36 cellular contexts compared by ENCODE assay signal in the genomic region with DNA sequence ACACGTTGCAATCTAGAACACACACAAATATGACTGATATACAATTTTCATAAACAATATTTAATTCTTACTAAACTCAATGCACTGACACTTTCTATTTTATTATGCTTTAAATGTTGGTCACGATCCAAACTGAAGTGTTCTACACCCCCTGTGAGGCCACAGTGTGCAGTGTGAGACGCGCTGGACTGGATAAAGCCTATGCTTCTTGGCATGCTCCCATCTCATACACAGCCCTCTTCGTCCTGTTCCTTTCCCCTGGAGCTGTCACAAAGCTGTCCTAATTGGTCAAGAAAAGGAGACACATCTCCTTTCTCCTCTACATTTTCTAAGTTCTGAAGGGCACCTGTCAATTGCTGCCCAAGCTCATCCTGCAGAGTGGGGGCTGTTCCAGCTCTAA.
"Had no signal": no experiment of that assay in that cellular context is flagged by ENCODE, and none has a peak within 500 bp of the region (broad histone marks: within the 10 kb centered on the region; RNA-seq: fewer than 3 reads in every experiment).

No MANE protein-coding gene starts in this region.

- ATAC-seq: activated CD4-positive, alpha-beta T cell treated with anti-CD3 and anti-CD28 coated beads for 36 hours; activated CD8-positive, alpha-beta memory T cell treated with anti-CD3 and anti-CD28 coated beads, Interleukin-2, amount 10 ng/mL, durations not matched to agents 7 days and 5 days; activated CD8-positive, alpha-beta T cell treated with anti-CD3 and anti-CD28 coated beads, Interleukin-2, amount 10 ng/mL, durations not matched to agents 7 days and 5 days; activated naive CD8-positive, alpha-beta T cell treated with anti-CD3 and anti-CD28 coated beads, Interleukin-2, amount 50 U/mL, for 24 hours; body of pancreas; esophagus mucosa; foreskin keratinocyte; gastrocnemius medialis; heart left ventricle; T-helper 17 cell had no signal

- H3K27me3 Mint-ChIP-seq: activated CD4-positive, alpha-beta memory T cell treated with anti-CD3 and anti-CD28 coated beads for 36 hours; activated CD4-positive, alpha-beta T cell treated with anti-CD3 and anti-CD28 coated beads for 36 hours; activated CD8-positive, alpha-beta memory T cell treated with anti-CD3 and anti-CD28 coated beads, Interleukin-2, amount 10 ng/mL, durations not matched to agents 7 days and 5 days; activated naive CD4-positive, alpha-beta T cell treated with anti-CD3 and anti-CD28 coated beads, Interleukin-2, amount 50 U/mL, for 24 hours; activated naive CD8-positive, alpha-beta T cell treated with anti-CD3 and anti-CD28 coated beads for 36 hours; activated naive CD8-positive, alpha-beta T cell treated with anti-CD3 and anti-CD28 coated beads, Interleukin-2, amount 50 U/mL, for 24 hours had no signal

- H3K4me3 Mint-ChIP-seq: activated CD4-positive, alpha-beta memory T cell treated with anti-CD3 and anti-CD28 coated beads for 36 hours; activated CD4-positive, alpha-beta T cell treated with anti-CD3 and anti-CD28 coated beads for 36 hours; activated CD4-positive, alpha-beta T cell treated with anti-CD3 and anti-CD28 coated beads, Interleukin-2, amount 10 ng/mL, durations not matched to agents 24 days and 14 days; activated CD8-positive, alpha-beta memory T cell treated with anti-CD3 and anti-CD28 coated beads, Interleukin-2, amount 10 ng/mL, durations not matched to agents 7 days and 5 days; activated CD8-positive, alpha-beta T cell treated with anti-CD3 and anti-CD28 coated beads, Interleukin-2, amount 10 ng/mL, durations not matched to agents 7 days and 5 days; activated naive CD4-positive, alpha-beta T cell treated with anti-CD3 and anti-CD28 coated beads for 36 hours; activated naive CD4-positive, alpha-beta T cell treated with anti-CD3 and anti-CD28 coated beads, Interleukin-2, amount 50 U/mL, for 24 hours; activated naive CD8-positive, alpha-beta T cell treated with anti-CD3 and anti-CD28 coated beads for 36 hours; activated naive CD8-positive, alpha-beta T cell treated with anti-CD3 and anti-CD28 coated beads, Interleukin-2, amount 50 U/mL, for 24 hours; activated T-helper 1 cell treated with anti-CD3 and anti-CD28 coated beads, Interleukin-12 subunit alpha, Interleukin-12 subunit beta, Interleukin-2, Interleukin-4 antibody, amounts not matched to agents 30 ng/mL and 10 ng/mL and 1 ng/mL, durations not matched to agents 14 hours and 24 hours and 36 hours; endodermal cell; T-helper 17 cell; T-helper 2 cell treated with Interferon-gamma antibody and Interleukin-4, amounts not matched to agents 5 μg/mL and 100 μg/mL, for 36 hours had no signal

- H3K27ac Mint-ChIP-seq: activated CD4-positive, alpha-beta memory T cell treated with anti-CD3 and anti-CD28 coated beads for 36 hours; activated CD4-positive, alpha-beta T cell treated with anti-CD3 and anti-CD28 coated beads for 36 hours; activated CD4-positive, alpha-beta T cell treated with anti-CD3 and anti-CD28 coated beads, Interleukin-2, amount 10 ng/mL, durations not matched to agents 24 days and 14 days; activated CD8-positive, alpha-beta memory T cell treated with anti-CD3 and anti-CD28 coated beads, Interleukin-2, amount 10 ng/mL, durations not matched to agents 7 days and 5 days; activated CD8-positive, alpha-beta T cell treated with anti-CD3 and anti-CD28 coated beads, Interleukin-2, amount 10 ng/mL, durations not matched to agents 7 days and 5 days; activated naive CD4-positive, alpha-beta T cell treated with anti-CD3 and anti-CD28 coated beads for 36 hours; activated naive CD4-positive, alpha-beta T cell treated with anti-CD3 and anti-CD28 coated beads, Interleukin-2, amount 50 U/mL, for 24 hours; activated naive CD8-positive, alpha-beta T cell treated with anti-CD3 and anti-CD28 coated beads for 36 hours; activated naive CD8-positive, alpha-beta T cell treated with anti-CD3 and anti-CD28 coated beads, Interleukin-2, amount 50 U/mL, for 24 hours; activated T-helper 1 cell treated with anti-CD3 and anti-CD28 coated beads, Interleukin-12 subunit alpha, Interleukin-12 subunit beta, Interleukin-2, Interleukin-4 antibody, amounts not matched to agents 30 ng/mL and 10 ng/mL and 1 ng/mL, durations not matched to agents 14 hours and 24 hours and 36 hours; activated T-helper 2 cell treated with anti-CD3 and anti-CD28 coated beads, Interferon-gamma antibody, Interleukin-2, Interleukin-4, amounts not matched to agents 10 μg/mL and 5 μg/mL and 100 μg/mL, durations not matched to agents 14 hours and 24 hours and 36 hours; endodermal cell; T-helper 17 cell; T-helper 2 cell treated with Interferon-gamma antibody and Interleukin-4, amounts not matched to agents 5 μg/mL and 100 μg/mL, for 36 hours had no signal

- H3K9me3 Mint-ChIP-seq: activated CD4-positive, alpha-beta memory T cell treated with anti-CD3 and anti-CD28 coated beads for 36 hours; activated CD4-positive, alpha-beta T cell treated with anti-CD3 and anti-CD28 coated beads, Interleukin-2, amount 10 ng/mL, durations not matched to agents 24 days and 14 days; activated naive CD4-positive, alpha-beta T cell treated with anti-CD3 and anti-CD28 coated beads for 36 hours; activated naive CD4-positive, alpha-beta T cell treated with anti-CD3 and anti-CD28 coated beads, Interleukin-2, amount 50 U/mL, for 24 hours; activated naive CD8-positive, alpha-beta T cell treated with anti-CD3 and anti-CD28 coated beads for 36 hours; activated naive CD8-positive, alpha-beta T cell treated with anti-CD3 and anti-CD28 coated beads, Interleukin-2, amount 50 U/mL, for 24 hours; activated T-helper 1 cell treated with anti-CD3 and anti-CD28 coated beads, Interleukin-12 subunit alpha, Interleukin-12 subunit beta, Interleukin-2, Interleukin-4 antibody, amounts not matched to agents 30 ng/mL and 10 ng/mL and 1 ng/mL, durations not matched to agents 14 hours and 24 hours and 36 hours; activated T-helper 2 cell treated with anti-CD3 and anti-CD28 coated beads, Interferon-gamma antibody, Interleukin-2, Interleukin-4, amounts not matched to agents 10 μg/mL and 5 μg/mL and 100 μg/mL, durations not matched to agents 14 hours and 24 hours and 36 hours; T-helper 2 cell treated with Interferon-gamma antibody and Interleukin-4, amounts not matched to agents 5 μg/mL and 100 μg/mL, for 36 hours had no signal

- H3K36me3 Mint-ChIP-seq: activated CD4-positive, alpha-beta memory T cell treated with anti-CD3 and anti-CD28 coated beads for 36 hours; activated CD8-positive, alpha-beta memory T cell treated with anti-CD3 and anti-CD28 coated beads, Interleukin-2, amount 10 ng/mL, durations not matched to agents 7 days and 5 days; activated naive CD4-positive, alpha-beta T cell treated with anti-CD3 and anti-CD28 coated beads, Interleukin-2, amount 50 U/mL, for 24 hours; activated naive CD8-positive, alpha-beta T cell treated with anti-CD3 and anti-CD28 coated beads for 36 hours had no signal

- H3K4me1 Mint-ChIP-seq: activated CD4-positive, alpha-beta T cell treated with anti-CD3 and anti-CD28 coated beads for 36 hours; activated CD4-positive, alpha-beta T cell treated with anti-CD3 and anti-CD28 coated beads, Interleukin-2, amount 10 ng/mL, durations not matched to agents 24 days and 14 days; activated naive CD4-positive, alpha-beta T cell treated with anti-CD3 and anti-CD28 coated beads, Interleukin-2, amount 50 U/mL, for 24 hours; activated naive CD8-positive, alpha-beta T cell treated with anti-CD3 and anti-CD28 coated beads for 36 hours; activated naive CD8-positive, alpha-beta T cell treated with anti-CD3 and anti-CD28 coated beads, Interleukin-2, amount 50 U/mL, for 24 hours had no signal

- H3K27ac ChIP-seq: body of pancreas, breast epithelium, cardiac muscle cell, colonic mucosa, foreskin keratinocyte, gastrocnemius medialis, heart left ventricle had no signal

- DNase-seq: activated CD4-positive, alpha-beta memory T cell treated with anti-CD3 and anti-CD28 coated beads for 36 hours; activated CD4-positive, alpha-beta T cell treated with anti-CD3 and anti-CD28 coated beads for 36 hours; activated CD4-positive, alpha-beta T cell treated with anti-CD3 and anti-CD28 coated beads, Interleukin-2, amount 10 ng/mL, durations not matched to agents 24 days and 14 days; activated CD4-positive, CD25-positive, alpha-beta regulatory T cell; activated CD4-positive, CD25-positive, alpha-beta regulatory T cell treated with anti-CD3 and anti-CD28 coated beads, Interleukin-2, amount 50 U/mL, for 72 hours; activated CD8-positive, alpha-beta memory T cell treated with anti-CD3 and anti-CD28 coated beads, Interleukin-2, amount 10 ng/mL, durations not matched to agents 7 days and 5 days; activated CD8-positive, alpha-beta memory T cell treated with anti-CD3 and anti-CD28 coated beads, Interleukin-2, amount 50 U/mL, for 4 hours; activated CD8-positive, alpha-beta T cell treated with anti-CD3 and anti-CD28 coated beads, Interleukin-2, amount 10 ng/mL, durations not matched to agents 7 days and 5 days; activated effector memory CD4-positive, alpha-beta T cell treated with anti-CD3 and anti-CD28 coated beads, Interleukin-2, amount 50 U/mL, for 16 hours; activated naive CD4-positive, alpha-beta T cell treated with anti-CD3 and anti-CD28 coated beads for 36 hours; activated naive CD8-positive, alpha-beta T cell treated with anti-CD3 and anti-CD28 coated beads for 36 hours; activated naive CD8-positive, alpha-beta T cell treated with anti-CD3 and anti-CD28 coated beads, Interleukin-2, amount 50 U/mL, for 24 hours; activated T-cell treated with anti-CD3 and anti-CD28 coated beads, Interleukin-2, amount 50 U/mL, for 1 hour; activated T-cell treated with anti-CD3 and anti-CD28 coated beads, Interleukin-2, amount 50 U/mL, for 48 hours; adrenal gland; aorta; body of pancreas; central memory CD4-positive, alpha-beta T cell; cerebellar nuclear complex; colonic mucosa; effector memory CD4-positive, alpha-beta T cell; endodermal cell; foreskin keratinocyte; gastrocnemius medialis; glutamatergic neuron; heart left ventricle; T-helper 1 cell; T-helper 17 cell; T1000 had no signal
